ENCODE assay signal across 20 cellular contexts in the genomic region with DNA sequence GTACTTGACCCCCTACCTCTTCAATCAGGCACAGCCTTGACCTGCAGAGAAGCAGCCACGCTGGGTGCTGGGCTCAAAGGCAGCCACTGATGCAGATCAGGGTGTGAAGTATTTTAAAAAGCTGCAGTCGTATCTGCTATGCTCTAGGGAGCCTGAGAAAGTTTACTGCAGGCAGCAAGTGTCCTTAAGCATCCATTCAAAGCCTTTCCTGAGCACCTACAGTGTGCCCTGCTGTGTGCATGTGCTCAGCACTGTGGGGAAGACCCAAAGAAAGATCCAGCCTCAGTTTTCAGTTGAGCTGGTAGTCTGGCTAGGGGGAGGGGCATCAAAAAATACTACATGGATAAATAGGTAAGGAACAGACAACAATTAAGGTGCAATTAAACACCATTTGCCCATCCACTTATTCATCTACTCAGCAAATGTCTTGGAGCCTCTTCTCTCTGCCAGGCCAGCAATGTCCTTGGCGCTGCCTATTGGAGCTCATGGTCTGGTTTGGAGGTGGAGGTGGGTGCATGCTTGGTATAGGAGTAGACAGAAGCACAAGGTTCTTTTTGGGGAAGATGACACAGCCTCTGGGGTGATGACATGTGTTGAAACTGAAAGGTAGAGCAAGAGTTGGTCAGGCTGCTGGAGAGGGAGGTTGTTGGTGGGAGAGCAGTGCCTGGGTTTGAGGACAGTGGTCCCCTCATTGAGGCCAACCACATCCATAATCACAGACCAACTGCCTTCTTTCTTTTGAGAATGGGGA.
"Had no signal": no experiment of that assay in that cellular context is flagged by ENCODE, and none has a peak within 500 bp of the region (broad histone marks: within the 10 kb centered on the region; RNA-seq: fewer than 3 reads in every experiment).

No MANE protein-coding gene starts in this region.

- ATAC-seq: HepG2, Panc1, PC-3 had no signal

- H3K27ac ChIP-seq: RWPE1 had no signal

- DNase-seq: IMR-90; MV-4-11; NCI-H1048; NCI-H1105; NCI-H1417; NCI-H1436 treated with DMSO at 0.1 percent for 48 hours; NCI-H187 treated with DMSO at 0.1 percent for 48 hours; NCI-H2029 treated with DMSO at 0.1 percent for 48 hours; NCI-H2171 treated with DMSO at 0.1 percent for 48 hours; NCI-H345; NCI-H526 treated with DMSO at 0.1 percent for 48 hours; NCI-H748 treated with DMSO at 0.1 percent for 48 hours; NK-92 treated with Interleukin-12 subunit alpha and Interleukin-12 subunit beta, amount 100 ng/mL, for 24 hours; PC-3; SHP77; SK-N-SH; SW 1271 had no signal

- H3K9ac ChIP-seq: SK-N-SH had no signal

- H3K4me2 ChIP-seq: SK-N-SH had no signal

- H3K9me3 ChIP-seq: SK-N-SH had no signal

- FAIRE-seq: HepG2 had no signal

- H3K9me2 ChIP-seq: SK-N-SH had no signal
